ENCODE assay signal across 10 cellular contexts in the genomic region with DNA sequence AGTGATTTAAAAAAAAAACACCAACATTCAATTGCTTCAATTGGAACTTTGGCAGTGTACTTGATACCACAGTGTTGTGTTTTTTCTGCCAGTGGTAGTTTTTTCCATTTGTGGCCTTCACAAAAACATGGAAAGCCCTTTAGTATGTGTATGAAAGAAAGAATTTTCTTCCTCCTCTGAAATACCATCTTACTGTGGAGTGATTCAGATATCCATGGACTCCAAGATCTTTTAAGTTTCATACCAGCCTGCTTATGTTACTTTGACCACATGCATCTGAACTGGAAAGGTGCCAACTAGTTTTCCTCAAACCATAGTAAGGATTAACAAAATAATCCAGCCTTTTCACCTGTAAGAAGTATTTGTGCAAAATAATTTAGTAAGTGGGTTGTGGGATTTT. TPM values are rescaled to one million over a fixed set of nuclear protein-coding genes. Genes with fewer than 3 reads are reported as not detected.
DNase-seq lines count a peak whose midpoint lies in the region; ATAC-seq, FAIRE-seq and TF ChIP-seq lines count a peak whose summit lies in the region.
"Had no signal": no experiment of that assay in that cellular context is flagged by ENCODE, and none has a peak within 500 bp of the region (broad histone marks: within the 10 kb centered on the region; RNA-seq: fewer than 3 reads in every experiment).

No MANE protein-coding gene starts in this region.

- H3K36me3 ChIP-seq in right atrium auricular region (no peaks in the 10 kb centered on the region), kidney (ENCODE audit: control insufficient read depth in 1 of 2, insufficient read depth in 2 of 2, low read length in 2 of 2) (no peaks in the 10 kb centered on the region), WERI-Rb-1 (no peaks in the 10 kb centered on the region)
- H3K36me3 ChIP-seq: sigmoid colon had no signal

- TF ChIP-seq CTCF in right atrium auricular region (IDR thresholded peaks at IDR 0.05) (no peak), kidney (IDR thresholded peaks at IDR 0.05; ENCODE audit: borderline replicate concordance, extremely low read depth, insufficient read depth) (no peak), WERI-Rb-1 (IDR thresholded peaks at IDR 0.05; ENCODE audit: low read depth, low read length) (no peak)

- intact Hi-C loops in left ventricle myocardium superior (cut with micrococcal nuclease), result loop anchor here (10.0 kb wide), 1 partner anchor 54 kb away; no protein-coding TSS in a partner anchor
- intact Hi-C loops in kidney (cut with DNase I), result no loop called here

- peaks cover 10% of the 10 kb centered on the region for H3K36me3 Mint-ChIP-seq in activated naive CD8-positive, alpha-beta T cell treated with anti-CD3 and anti-CD28 coated beads for 36 hours

- H3K4me1 Mint-ChIP-seq in activated naive CD8-positive, alpha-beta T cell treated with anti-CD3 and anti-CD28 coated beads for 36 hours, result peaks cover 58% of the 10 kb centered on the region

- no peak overlapping the region for H3K27ac Mint-ChIP-seq in activated naive CD8-positive, alpha-beta T cell treated with anti-CD3 and anti-CD28 coated beads for 36 hours

- FAIRE-seq in kidney (lab: Jason Lieb, UNC), result no peak

- no peaks in the 10 kb centered on the region for H3K27me3 ChIP-seq in right atrium auricular region
- no peaks in the 10 kb centered on the region for H3K27me3 ChIP-seq in WERI-Rb-1 (ENCODE audit: insufficient read depth, low read depth, severe bottlenecking)
- H3K27me3 ChIP-seq: sigmoid colon had no signal

- peak overlapping the region; percentile 79 to 87 for H3K4me3 ChIP-seq in right atrium auricular region
- peak overlapping the region; percentile 23 to 43 for H3K4me3 ChIP-seq in kidney (ENCODE audit: low read length in 2 of 2)
- no peak overlapping the region for H3K4me3 ChIP-seq in WERI-Rb-1 (ENCODE audit: low read depth, low read length)

- peak overlapping the region; percentile 13 to 61 for H3K9ac ChIP-seq in kidney (ENCODE audit: low read length in 2 of 2)

- H3K4me1 ChIP-seq in right atrium auricular region, result peaks cover 3 to 57% of the 10 kb centered on the region in 2 donors
- peaks cover 4 to 18% of the 10 kb centered on the region in 2 donors for H3K4me1 ChIP-seq in kidney (ENCODE audit: control insufficient read depth in 1 of 2, insufficient read depth in 1 of 2, low read depth in 1 of 2, low read length in 2 of 2)

- peak overlapping the region; percentile 2 for H3K4me3 Mint-ChIP-seq in activated naive CD8-positive, alpha-beta T cell treated with anti-CD3 and anti-CD28 coated beads for 36 hours

- H3K27me3 Mint-ChIP-seq in activated naive CD8-positive, alpha-beta T cell treated with anti-CD3 and anti-CD28 coated beads for 36 hours, result no peaks in the 10 kb centered on the region

- DNase-seq in right atrium auricular region (ENCODE audit: low spot score), result no peak
- DNase-seq in left ventricle myocardium superior, result no peak
- DNase-seq in activated naive CD8-positive, alpha-beta T cell treated with anti-CD3 and anti-CD28 coated beads for 36 hours, result no peak
- no peak for DNase-seq in kidney
- DNase-seq in left lobe of liver (ENCODE audit: low spot score), result no peak
- no peak for DNase-seq in WERI-Rb-1
- DNase-seq: sigmoid colon had no signal

- H3K9me3 Mint-ChIP-seq in activated naive CD8-positive, alpha-beta T cell treated with anti-CD3 and anti-CD28 coated beads for 36 hours, result no peaks in the 10 kb centered on the region

- ATAC-seq in left ventricle myocardium superior (no peak), GM21717 (IDR thresholded peaks at IDR 0.05; ENCODE audit: unreplicated experiment) (no peak), left lobe of liver (no peak), GM19023 (IDR thresholded peaks at IDR 0.05; ENCODE audit: unreplicated experiment) (no peak)
- ATAC-seq: Panc1 had no signal

- H3K27ac ChIP-seq in right atrium auricular region (peak overlapping the region; percentile 98 to 99), kidney (ENCODE audit: low read depth in 2 of 2, low read length in 2 of 2) (no peak overlapping the region), WERI-Rb-1 (no peak overlapping the region)

- no peaks in the 10 kb centered on the region for H3K9me3 ChIP-seq in right atrium auricular region
- no peaks in the 10 kb centered on the region for H3K9me3 ChIP-seq in kidney (ENCODE audit: control insufficient read depth in 1 of 2, low read length in 2 of 2)
- no peaks in the 10 kb centered on the region for H3K9me3 ChIP-seq in WERI-Rb-1 (ENCODE audit: severe bottlenecking)
- H3K9me3 ChIP-seq: sigmoid colon had no signal

RNA-seq across cellular contexts. Expression of gene PPP2R5A, which starts 3.4 kb away (rescaled TPM):
- total RNA-seq in right atrium auricular region, result 10 to 100 TPM; 48.8 to 81.5 TPM
- total RNA-seq in left ventricle myocardium superior, result 80.7 TPM
- total RNA-seq in activated naive CD8-positive, alpha-beta T cell treated with anti-CD3 and anti-CD28 coated beads for 36 hours, result 10 to 100 TPM; 32.9 to 34.3 TPM
- total RNA-seq in kidney, result 67.3 TPM
- polyA plus RNA-seq in kidney (ENCODE audit: insufficient read depth, low read depth, low replicate concordance), result 36.6 TPM
- 37.6 TPM for total RNA-seq in left lobe of liver

Comparison
In these comparisons a context has a peak if more than half of its experiments do, and no peak if none do; other contexts are left out.
1. H3K27ac ChIP-seq: peak in right atrium auricular region (2 of 2); none in kidney (0 of 2) and WERI-Rb-1 (single experiment).